Comparison of ENCODE assay signal across 22 cellular contexts in the genomic region with DNA sequence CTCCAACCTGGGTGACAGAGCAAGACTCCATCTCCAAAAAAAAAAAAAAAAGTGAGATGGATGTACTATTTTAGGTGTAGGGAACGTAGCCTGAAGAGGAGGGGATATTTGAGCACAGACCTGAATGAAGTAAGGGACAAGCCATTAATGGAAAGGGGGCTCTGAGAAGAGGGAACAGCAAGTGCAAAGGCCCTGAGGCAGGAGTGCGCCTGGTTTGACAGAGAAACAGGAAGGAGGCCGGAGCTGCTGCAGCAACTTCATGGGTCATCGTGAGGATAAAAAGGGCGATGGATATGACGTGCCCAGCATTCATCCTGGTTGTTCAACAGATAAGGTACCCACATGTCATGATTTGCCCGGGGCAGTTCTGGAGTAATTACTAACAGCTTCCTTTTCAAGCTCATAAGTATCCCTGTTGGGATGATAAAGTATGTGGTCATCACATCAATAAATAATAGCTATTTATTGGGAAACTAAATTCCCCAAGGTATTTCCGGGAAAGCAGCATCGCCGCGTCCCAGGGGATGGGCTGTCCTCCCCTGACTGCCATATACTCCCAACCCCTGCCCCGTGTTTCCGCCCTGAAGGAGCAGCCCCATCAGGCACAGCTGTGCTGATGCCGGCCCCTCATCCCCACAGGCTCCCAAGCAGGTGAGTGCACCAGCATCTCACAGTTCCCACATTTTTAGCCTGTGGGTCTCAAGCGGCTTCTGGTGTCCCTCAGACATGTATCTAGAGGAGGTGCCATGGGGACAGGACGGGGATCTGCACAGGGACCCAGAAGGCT. TPM values are rescaled to one million over a fixed set of nuclear protein-coding genes. Genes with fewer than 3 reads are reported as not detected.
DNase-seq lines count a peak whose midpoint lies in the region; ATAC-seq, FAIRE-seq and TF ChIP-seq lines count a peak whose summit lies in the region.
"Had no signal": no experiment of that assay in that cellular context is flagged by ENCODE, and none has a peak within 500 bp of the region (broad histone marks: within the 10 kb centered on the region; RNA-seq: fewer than 3 reads in every experiment).

No MANE protein-coding gene starts in this region.

- no peak overlapping the region for H3K27ac Mint-ChIP-seq in mesothelial cell of epicardium
- H3K27ac Mint-ChIP-seq: CD4-positive, CD25-positive, alpha-beta regulatory T cell had no signal

- FAIRE-seq in HTR-8/SVneo (lab: Jason Lieb, UNC) (no peak), kidney (lab: Jason Lieb, UNC) (no peak)
- FAIRE-seq: G401.6 had no signal

- H3K4me1 Mint-ChIP-seq in mesothelial cell of epicardium = no peaks in the 10 kb centered on the region
- H3K4me1 Mint-ChIP-seq: CD4-positive, CD25-positive, alpha-beta regulatory T cell had no signal

- intact Hi-C loops in kidney (cut with DNase I) (no loop called here), thyroid gland (cut with DNase I) (no loop called here)

- H3K4me1 ChIP-seq in kidney (ENCODE audit: control insufficient read depth in 1 of 2, insufficient read depth in 1 of 2, low read depth in 1 of 2, low read length in 2 of 2) = no peaks in the 10 kb centered on the region
- H3K4me1 ChIP-seq in thyroid gland = no peaks in the 10 kb centered on the region

- no peak for ATAC-seq in SK-N-SH treated with all-trans-retinoic acid at 6 μM for 48 hours
- ATAC-seq: HCT116, Panc1 had no signal

- no peaks in the 10 kb centered on the region for H3K9me3 Mint-ChIP-seq in mesothelial cell of epicardium

- H3K36me3 ChIP-seq in kidney (ENCODE audit: control insufficient read depth in 1 of 2, insufficient read depth in 2 of 2, low read length in 2 of 2) (no peaks in the 10 kb centered on the region), thyroid gland (no peaks in the 10 kb centered on the region)

- no peaks in the 10 kb centered on the region for H3K36me3 Mint-ChIP-seq in mesothelial cell of epicardium
- H3K36me3 Mint-ChIP-seq: CD4-positive, CD25-positive, alpha-beta regulatory T cell had no signal

- 77 to 87% methylated on average over 14 to 15 of the region's 16 CpGs for WGBS in thyroid gland, 2 donors

- H3K4me3 ChIP-seq in kidney (ENCODE audit: low read length in 2 of 2) (no peak overlapping the region), thyroid gland (replicated peaks in 1 of 3) (no peak overlapping the region)
- H3K4me3 ChIP-seq: GM23248 had no signal

- DNase-seq in COLO829 (ENCODE audit: low spot score) = peak; percentile 85
- DNase-seq in HTR-8/SVneo (ENCODE audit: insufficient read length, low spot score) = peak; percentile 57
- peak; percentile 36 for DNase-seq in kidney
- no peak for DNase-seq in mesothelial cell of epicardium (ENCODE audit: low spot score in 2 of 2, unreplicated experiment in 2 of 2)
- DNase-seq in thyroid gland = no peak
- no peak for DNase-seq in stimulated activated CD4-positive, alpha-beta T cell treated with anti-CD3 and anti-CD28 coated beads, Interleukin-4, amount 100 ng/mL, for 1 hour
- DNase-seq: AML-193; Calu3; CD4-positive, CD25-positive, alpha-beta regulatory T cell; DMS53; GM23248; KBM-7; NCI-H1436; NCI-H2029; NCI-H2171; NCI-H510A; SIG-M5; SW 1271 had no signal

- no peaks in the 10 kb centered on the region for H3K9me3 ChIP-seq in kidney (ENCODE audit: control insufficient read depth in 1 of 2, low read length in 2 of 2)
- H3K9me3 ChIP-seq in thyroid gland = no peaks in the 10 kb centered on the region

- no peak for TF ChIP-seq POLR2A in thyroid gland (IDR thresholded peaks at IDR 0.05)

- H3K4me3 Mint-ChIP-seq in mesothelial cell of epicardium = no peak overlapping the region
- H3K4me3 Mint-ChIP-seq: CD4-positive, CD25-positive, alpha-beta regulatory T cell had no signal

- H3K27me3 Mint-ChIP-seq in mesothelial cell of epicardium (ENCODE audit: low read depth) = peaks cover 11% of the 10 kb centered on the region
- H3K27me3 Mint-ChIP-seq: CD4-positive, CD25-positive, alpha-beta regulatory T cell had no signal

- no peak overlapping the region for H3K27ac ChIP-seq in kidney (ENCODE audit: low read depth in 2 of 2, low read length in 2 of 2)
- H3K27ac ChIP-seq in thyroid gland = no peak overlapping the region
- H3K27ac ChIP-seq: GM23248 had no signal

- H3K9ac ChIP-seq in kidney (ENCODE audit: low read length in 2 of 2) = no peak overlapping the region
- H3K9ac ChIP-seq: GM23248 had no signal

- TF ChIP-seq CTCF in kidney (IDR thresholded peaks at IDR 0.05; ENCODE audit: borderline replicate concordance, extremely low read depth, insufficient read depth) (no peak), mesothelial cell of epicardium (IDR thresholded peaks at IDR 0.05; ENCODE audit: unreplicated experiment) (no peak), thyroid gland (IDR thresholded peaks at IDR 0.05) (no peak)

- H3K27me3 ChIP-seq in thyroid gland = no peaks in the 10 kb centered on the region

TF ChIP-seq in SK-N-SH treated with all-trans-retinoic acid at 6 μM for 48 hours, 23 proteins besides CTCF, POLR2A, EP300 and RAD21:
- TF ChIP-seq ZFP3 (CRISPR knock-in tag; IDR thresholded peaks at IDR 0.05) (no peak), TCF4 (CRISPR knock-in tag; IDR thresholded peaks at IDR 0.05; ENCODE audit: borderline replicate concordance) (0 out of 2 replicates have a peak, but pooled peaks have one; percentile 34), OSR1 (CRISPR knock-in tag; IDR thresholded peaks at IDR 0.05) (no peak), RARB (CRISPR knock-in tag; IDR thresholded peaks at IDR 0.05) (no peak)
TF ChIP-seq in SK-N-SH treated with all-trans-retinoic acid at 6 μM for 48 hours: peak in this region for 1.

RNA-seq across cellular contexts. Expression of gene DLGAP4, which starts 43.4 kb away (rescaled TPM):
- total RNA-seq in kidney = 62.4 TPM
- 19.6 TPM for polyA plus RNA-seq in kidney (ENCODE audit: insufficient read depth, low read depth, low replicate concordance)
- total RNA-seq in mesothelial cell of epicardium = 89.4 to 99.1 TPM (median 91.1 TPM) in 3 replicates
- 10 to 100 TPM; 29.3 to 52.4 (median 41.5) TPM for total RNA-seq in thyroid gland

Comparison
In these comparisons a context has a peak if more than half of its experiments do, and no peak if none do; other contexts are left out.
1. DNase-seq: peak in COLO829 (single experiment), HTR-8/SVneo (single experiment) and kidney (single experiment); none in mesothelial cell of epicardium (0 of 2), thyroid gland (0 of 2) and stimulated activated CD4-positive, alpha-beta T cell treated with anti-CD3 and anti-CD28 coated beads, Interleukin-4, amount 100 ng/mL, for 1 hour (single experiment).